1 cellular context compared by ENCODE assay signal in the genomic region with DNA sequence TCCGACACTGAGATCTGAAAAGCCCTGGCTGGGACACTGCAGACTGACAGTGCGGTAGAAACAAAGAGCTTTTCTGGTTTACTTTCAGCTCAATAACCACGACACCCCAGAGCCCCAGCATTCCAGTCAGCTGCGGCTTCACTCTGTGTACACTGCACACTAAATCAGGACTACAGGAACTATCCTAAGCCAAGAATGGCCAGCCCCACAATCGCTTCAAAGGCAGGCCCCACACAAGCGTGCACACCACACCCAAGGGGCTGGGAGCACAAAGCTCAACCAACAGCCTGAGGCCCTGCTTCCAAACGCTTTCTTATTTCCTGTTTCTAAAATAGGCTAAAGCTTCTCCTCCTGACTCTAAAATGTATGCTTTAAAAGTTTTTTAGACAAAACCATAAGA.
A peak's percentile ranks its signal among the peaks of the same experiment; 100 is the strongest.
TF ChIP-seq lines count a peak whose summit lies in the region.

No MANE protein-coding gene starts in this region.

TF ChIP-seq in HepG2, 621 proteins besides CTCF, POLR2A, EP300 and RAD21 (continued from another document and continues in another):
- TF ChIP-seq, protein P1, sequence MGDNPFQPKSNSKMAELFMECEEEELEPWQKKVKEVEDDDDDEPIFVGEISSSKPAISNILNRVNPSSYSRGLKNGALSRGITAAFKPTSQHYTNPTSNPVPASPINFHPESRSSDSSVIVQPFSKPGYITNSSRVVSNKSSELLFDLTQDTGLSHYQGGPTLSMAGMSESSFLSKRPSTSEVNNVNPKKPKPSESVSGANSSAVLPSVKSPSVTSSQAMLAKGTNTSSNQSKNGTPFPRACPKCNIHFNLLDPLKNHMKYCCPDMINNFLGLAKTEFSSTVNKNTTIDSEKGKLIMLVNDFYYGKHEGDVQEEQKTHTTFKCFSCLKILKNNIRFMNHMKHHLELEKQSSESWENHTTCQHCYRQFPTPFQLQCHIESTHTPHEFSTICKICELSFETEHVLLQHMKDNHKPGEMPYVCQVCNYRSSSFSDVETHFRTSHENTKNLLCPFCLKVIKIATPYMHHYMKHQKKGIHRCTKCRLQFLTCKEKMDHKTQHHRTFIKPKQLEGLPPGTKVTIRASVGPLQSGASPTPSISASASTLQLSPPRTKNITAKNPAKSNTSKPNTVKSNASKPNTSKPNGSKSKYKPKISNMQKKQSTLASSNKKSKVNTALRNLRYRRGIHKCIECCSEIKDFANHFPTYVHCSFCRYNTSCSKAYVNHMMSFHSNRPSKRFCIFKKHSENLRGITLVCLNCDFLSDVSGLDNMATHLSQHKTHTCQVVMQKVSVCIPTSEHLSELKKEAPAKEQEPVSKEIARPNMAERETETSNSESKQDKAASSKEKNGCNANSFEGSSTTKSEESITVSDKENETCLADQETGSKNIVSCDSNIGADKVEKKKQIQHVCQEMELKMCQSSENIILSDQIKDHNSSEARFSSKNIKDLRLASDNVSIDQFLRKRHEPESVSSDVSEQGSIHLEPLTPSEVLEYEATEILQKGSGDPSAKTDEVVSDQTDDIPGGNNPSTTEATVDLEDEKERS (CRISPR knock-in tag; IDR thresholded peaks at IDR 0.05), result no peak
- TF ChIP-seq CREM (IDR thresholded peaks at IDR 0.05), result peak; percentile 46; the same call in 1 of the 2 replicates
- no peak for TF ChIP-seq CREM (CRISPR knock-in tag; IDR thresholded peaks at IDR 0.05)
- TF ChIP-seq ADNP (CRISPR knock-in tag; IDR thresholded peaks at IDR 0.05), result no peak
- no peak for TF ChIP-seq GTF2F1 (IDR thresholded peaks at IDR 0.05; ENCODE audit: low read length)
- TF ChIP-seq, protein P2, sequence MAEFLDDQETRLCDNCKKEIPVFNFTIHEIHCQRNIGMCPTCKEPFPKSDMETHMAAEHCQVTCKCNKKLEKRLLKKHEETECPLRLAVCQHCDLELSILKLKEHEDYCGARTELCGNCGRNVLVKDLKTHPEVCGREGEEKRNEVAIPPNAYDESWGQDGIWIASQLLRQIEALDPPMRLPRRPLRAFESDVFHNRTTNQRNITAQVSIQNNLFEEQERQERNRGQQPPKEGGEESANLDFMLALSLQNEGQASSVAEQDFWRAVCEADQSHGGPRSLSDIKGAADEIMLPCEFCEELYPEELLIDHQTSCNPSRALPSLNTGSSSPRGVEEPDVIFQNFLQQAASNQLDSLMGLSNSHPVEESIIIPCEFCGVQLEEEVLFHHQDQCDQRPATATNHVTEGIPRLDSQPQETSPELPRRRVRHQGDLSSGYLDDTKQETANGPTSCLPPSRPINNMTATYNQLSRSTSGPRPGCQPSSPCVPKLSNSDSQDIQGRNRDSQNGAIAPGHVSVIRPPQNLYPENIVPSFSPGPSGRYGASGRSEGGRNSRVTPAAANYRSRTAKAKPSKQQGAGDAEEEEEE (CRISPR knock-in tag; IDR thresholded peaks at IDR 0.05; ENCODE audit: borderline replicate concordance), result no peak
- TF ChIP-seq, protein P3, sequence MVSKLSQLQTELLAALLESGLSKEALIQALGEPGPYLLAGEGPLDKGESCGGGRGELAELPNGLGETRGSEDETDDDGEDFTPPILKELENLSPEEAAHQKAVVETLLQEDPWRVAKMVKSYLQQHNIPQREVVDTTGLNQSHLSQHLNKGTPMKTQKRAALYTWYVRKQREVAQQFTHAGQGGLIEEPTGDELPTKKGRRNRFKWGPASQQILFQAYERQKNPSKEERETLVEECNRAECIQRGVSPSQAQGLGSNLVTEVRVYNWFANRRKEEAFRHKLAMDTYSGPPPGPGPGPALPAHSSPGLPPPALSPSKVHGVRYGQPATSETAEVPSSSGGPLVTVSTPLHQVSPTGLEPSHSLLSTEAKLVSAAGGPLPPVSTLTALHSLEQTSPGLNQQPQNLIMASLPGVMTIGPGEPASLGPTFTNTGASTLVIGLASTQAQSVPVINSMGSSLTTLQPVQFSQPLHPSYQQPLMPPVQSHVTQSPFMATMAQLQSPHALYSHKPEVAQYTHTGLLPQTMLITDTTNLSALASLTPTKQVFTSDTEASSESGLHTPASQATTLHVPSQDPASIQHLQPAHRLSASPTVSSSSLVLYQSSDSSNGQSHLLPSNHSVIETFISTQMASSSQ (IDR thresholded peaks at IDR 0.05; ENCODE audit: low read depth), result no peak
- TF ChIP-seq, protein P3 (CRISPR knock-in tag; IDR thresholded peaks at IDR 0.05; ENCODE audit: borderline replicate concordance), result no peak
- TF ChIP-seq, protein P4, sequence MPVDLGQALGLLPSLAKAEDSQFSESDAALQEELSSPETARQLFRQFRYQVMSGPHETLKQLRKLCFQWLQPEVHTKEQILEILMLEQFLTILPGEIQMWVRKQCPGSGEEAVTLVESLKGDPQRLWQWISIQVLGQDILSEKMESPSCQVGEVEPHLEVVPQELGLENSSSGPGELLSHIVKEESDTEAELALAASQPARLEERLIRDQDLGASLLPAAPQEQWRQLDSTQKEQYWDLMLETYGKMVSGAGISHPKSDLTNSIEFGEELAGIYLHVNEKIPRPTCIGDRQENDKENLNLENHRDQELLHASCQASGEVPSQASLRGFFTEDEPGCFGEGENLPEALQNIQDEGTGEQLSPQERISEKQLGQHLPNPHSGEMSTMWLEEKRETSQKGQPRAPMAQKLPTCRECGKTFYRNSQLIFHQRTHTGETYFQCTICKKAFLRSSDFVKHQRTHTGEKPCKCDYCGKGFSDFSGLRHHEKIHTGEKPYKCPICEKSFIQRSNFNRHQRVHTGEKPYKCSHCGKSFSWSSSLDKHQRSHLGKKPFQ (CRISPR knock-in tag; IDR thresholded peaks at IDR 0.05; ENCODE audit: insufficient replicate concordance), result no peak
- TF ChIP-seq U2AF2 (IDR thresholded peaks at IDR 0.05; ENCODE audit: low read depth, low read length), result no peak
- TF ChIP-seq ZNF792 (CRISPR knock-in tag; IDR thresholded peaks at IDR 0.05), result no peak
- TF ChIP-seq ZNF776 (CRISPR knock-in tag; IDR thresholded peaks at IDR 0.05), result no peak
- TF ChIP-seq RBFOX2 (IDR thresholded peaks at IDR 0.05; ENCODE audit: low read depth, low read length), result no peak
- TF ChIP-seq, protein P5, sequence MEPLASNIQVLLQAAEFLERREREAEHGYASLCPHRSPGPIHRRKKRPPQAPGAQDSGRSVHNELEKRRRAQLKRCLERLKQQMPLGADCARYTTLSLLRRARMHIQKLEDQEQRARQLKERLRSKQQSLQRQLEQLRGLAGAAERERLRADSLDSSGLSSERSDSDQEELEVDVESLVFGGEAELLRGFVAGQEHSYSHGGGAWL (CRISPR knock-in tag; IDR thresholded peaks at IDR 0.05), result no peak
- TF ChIP-seq, protein P6, sequence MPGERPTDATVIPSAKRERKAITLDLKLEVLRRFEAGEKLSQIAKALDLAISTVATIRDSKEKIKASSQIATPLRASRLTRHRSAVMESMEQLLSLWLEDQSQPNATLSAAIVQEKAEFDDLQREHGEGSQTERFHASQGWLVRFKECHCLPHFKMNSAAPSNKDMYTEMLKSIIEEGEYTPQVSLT (CRISPR knock-in tag; IDR thresholded peaks at IDR 0.05; ENCODE audit: borderline replicate concordance, low read depth), result no peak
- no peak for TF ChIP-seq ZNF883 (CRISPR knock-in tag; IDR thresholded peaks at IDR 0.05; ENCODE audit: not compliant biosample characterization)
- TF ChIP-seq ZC3H13 (CRISPR knock-in tag; IDR thresholded peaks at IDR 0.05), result no peak
- TF ChIP-seq, protein P7, sequence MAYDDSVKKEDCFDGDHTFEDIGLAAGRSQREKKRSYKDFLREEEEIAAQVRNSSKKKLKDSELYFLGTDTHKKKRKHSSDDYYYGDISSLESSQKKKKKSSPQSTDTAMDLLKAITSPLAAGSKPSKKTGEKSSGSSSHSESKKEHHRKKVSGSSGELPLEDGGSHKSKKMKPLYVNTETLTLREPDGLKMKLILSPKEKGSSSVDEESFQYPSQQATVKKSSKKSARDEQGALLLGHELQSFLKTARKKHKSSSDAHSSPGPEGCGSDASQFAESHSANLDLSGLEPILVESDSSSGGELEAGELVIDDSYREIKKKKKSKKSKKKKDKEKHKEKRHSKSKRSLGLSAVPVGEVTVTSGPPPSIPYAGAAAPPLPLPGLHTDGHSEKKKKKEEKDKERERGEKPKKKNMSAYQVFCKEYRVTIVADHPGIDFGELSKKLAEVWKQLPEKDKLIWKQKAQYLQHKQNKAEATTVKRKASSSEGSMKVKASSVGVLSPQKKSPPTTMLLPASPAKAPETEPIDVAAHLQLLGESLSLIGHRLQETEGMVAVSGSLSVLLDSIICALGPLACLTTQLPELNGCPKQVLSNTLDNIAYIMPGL (CRISPR knock-in tag; IDR thresholded peaks at IDR 0.05; ENCODE audit: borderline replicate concordance in 1 of 2, low read depth in 1 of 2), result no peak
- no peak for TF ChIP-seq ZNF629 (CRISPR knock-in tag; conservative IDR thresholded peaks at IDR 0.05)
- TF ChIP-seq ZNF7 (CRISPR knock-in tag; IDR thresholded peaks at IDR 0.05), result no peak
- TF ChIP-seq PRPF4 (IDR thresholded peaks at IDR 0.05; ENCODE audit: low read depth, low read length, poor library complexity, severe bottlenecking), result no peak
- peak; percentile 87 for TF ChIP-seq TEAD3 (CRISPR knock-in tag; optimal IDR thresholded peaks at IDR 0.05; ENCODE audit: borderline replicate concordance)
- TF ChIP-seq, protein P8, sequence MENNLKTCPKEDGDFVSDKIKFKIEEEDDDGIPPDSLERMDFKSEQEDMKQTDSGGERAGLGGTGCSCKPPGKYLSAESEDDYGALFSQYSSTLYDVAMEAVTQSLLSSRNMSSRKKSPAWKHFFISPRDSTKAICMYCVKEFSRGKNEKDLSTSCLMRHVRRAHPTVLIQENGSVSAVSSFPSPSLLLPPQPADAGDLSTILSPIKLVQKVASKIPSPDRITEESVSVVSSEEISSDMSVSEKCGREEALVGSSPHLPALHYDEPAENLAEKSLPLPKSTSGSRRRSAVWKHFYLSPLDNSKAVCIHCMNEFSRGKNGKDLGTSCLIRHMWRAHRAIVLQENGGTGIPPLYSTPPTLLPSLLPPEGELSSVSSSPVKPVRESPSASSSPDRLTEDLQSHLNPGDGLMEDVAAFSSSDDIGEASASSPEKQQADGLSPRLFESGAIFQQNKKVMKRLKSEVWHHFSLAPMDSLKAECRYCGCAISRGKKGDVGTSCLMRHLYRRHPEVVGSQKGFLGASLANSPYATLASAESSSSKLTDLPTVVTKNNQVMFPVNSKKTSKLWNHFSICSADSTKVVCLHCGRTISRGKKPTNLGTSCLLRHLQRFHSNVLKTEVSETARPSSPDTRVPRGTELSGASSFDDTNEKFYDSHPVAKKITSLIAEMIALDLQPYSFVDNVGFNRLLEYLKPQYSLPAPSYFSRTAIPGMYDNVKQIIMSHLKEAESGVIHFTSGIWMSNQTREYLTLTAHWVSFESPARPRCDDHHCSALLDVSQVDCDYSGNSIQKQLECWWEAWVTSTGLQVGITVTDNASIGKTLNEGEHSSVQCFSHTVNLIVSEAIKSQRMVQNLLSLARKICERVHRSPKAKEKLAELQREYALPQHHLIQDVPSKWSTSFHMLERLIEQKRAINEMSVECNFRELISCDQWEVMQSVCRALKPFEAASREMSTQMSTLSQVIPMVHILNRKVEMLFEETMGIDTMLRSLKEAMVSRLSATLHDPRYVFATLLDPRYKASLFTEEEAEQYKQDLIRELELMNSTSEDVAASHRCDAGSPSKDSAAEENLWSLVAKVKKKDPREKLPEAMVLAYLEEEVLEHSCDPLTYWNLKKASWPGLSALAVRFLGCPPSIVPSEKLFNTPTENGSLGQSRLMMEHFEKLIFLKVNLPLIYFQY (CRISPR knock-in tag; IDR thresholded peaks at IDR 0.05; ENCODE audit: borderline replicate concordance), result no peak
- no peak for TF ChIP-seq ZNF335 (CRISPR knock-in tag; IDR thresholded peaks at IDR 0.05)
- TF ChIP-seq ATF7 (IDR thresholded peaks at IDR 0.05), result no peak
- no peak for TF ChIP-seq ATF7 (CRISPR knock-in tag; IDR thresholded peaks at IDR 0.05)
- no peak for TF ChIP-seq RFX3 (CRISPR knock-in tag; IDR thresholded peaks at IDR 0.05)
- peak; percentile 14 for TF ChIP-seq YY1 (IDR thresholded peaks at IDR 0.05; ENCODE audit: insufficient read depth, insufficient replicate concordance, low read depth, low read length)
- TF ChIP-seq ZNF143 (CRISPR knock-in tag; IDR thresholded peaks at IDR 0.05), result no peak
- TF ChIP-seq, protein P9, sequence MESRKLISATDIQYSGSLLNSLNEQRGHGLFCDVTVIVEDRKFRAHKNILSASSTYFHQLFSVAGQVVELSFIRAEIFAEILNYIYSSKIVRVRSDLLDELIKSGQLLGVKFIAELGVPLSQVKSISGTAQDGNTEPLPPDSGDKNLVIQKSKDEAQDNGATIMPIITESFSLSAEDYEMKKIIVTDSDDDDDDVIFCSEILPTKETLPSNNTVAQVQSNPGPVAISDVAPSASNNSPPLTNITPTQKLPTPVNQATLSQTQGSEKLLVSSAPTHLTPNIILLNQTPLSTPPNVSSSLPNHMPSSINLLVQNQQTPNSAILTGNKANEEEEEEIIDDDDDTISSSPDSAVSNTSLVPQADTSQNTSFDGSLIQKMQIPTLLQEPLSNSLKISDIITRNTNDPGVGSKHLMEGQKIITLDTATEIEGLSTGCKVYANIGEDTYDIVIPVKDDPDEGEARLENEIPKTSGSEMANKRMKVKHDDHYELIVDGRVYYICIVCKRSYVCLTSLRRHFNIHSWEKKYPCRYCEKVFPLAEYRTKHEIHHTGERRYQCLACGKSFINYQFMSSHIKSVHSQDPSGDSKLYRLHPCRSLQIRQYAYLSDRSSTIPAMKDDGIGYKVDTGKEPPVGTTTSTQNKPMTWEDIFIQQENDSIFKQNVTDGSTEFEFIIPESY (CRISPR knock-in tag; IDR thresholded peaks at IDR 0.05), result no peak
- TF ChIP-seq, protein P10, sequence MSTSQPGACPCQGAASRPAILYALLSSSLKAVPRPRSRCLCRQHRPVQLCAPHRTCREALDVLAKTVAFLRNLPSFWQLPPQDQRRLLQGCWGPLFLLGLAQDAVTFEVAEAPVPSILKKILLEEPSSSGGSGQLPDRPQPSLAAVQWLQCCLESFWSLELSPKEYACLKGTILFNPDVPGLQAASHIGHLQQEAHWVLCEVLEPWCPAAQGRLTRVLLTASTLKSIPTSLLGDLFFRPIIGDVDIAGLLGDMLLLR (CRISPR knock-in tag; IDR thresholded peaks at IDR 0.05), result no peak
- TF ChIP-seq, protein P11, sequence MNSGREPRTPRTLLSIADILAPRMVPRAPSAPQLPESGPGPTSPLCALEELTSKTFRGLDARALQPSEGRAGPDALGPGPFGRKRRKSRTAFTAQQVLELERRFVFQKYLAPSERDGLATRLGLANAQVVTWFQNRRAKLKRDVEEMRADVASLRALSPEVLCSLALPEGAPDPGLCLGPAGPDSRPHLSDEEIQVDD (CRISPR knock-in tag; IDR thresholded peaks at IDR 0.05; ENCODE audit: borderline replicate concordance), result no peak
- no peak for TF ChIP-seq SSRP1 (CRISPR knock-in tag; IDR thresholded peaks at IDR 0.05)
- TF ChIP-seq ZMAT3 (CRISPR knock-in tag; conservative IDR thresholded peaks at IDR 0.05), result no peak
- no peak for TF ChIP-seq CHD2 (IDR thresholded peaks at IDR 0.05; ENCODE audit: low read depth, low read length)
- TF ChIP-seq ZNF850 (CRISPR knock-in tag; conservative IDR thresholded peaks at IDR 0.05), result no peak
- no peak for TF ChIP-seq REXO4 (CRISPR knock-in tag; IDR thresholded peaks at IDR 0.05; ENCODE audit: borderline replicate concordance)
